ENCODE assay signal across 1 cellular context in the genomic region with DNA sequence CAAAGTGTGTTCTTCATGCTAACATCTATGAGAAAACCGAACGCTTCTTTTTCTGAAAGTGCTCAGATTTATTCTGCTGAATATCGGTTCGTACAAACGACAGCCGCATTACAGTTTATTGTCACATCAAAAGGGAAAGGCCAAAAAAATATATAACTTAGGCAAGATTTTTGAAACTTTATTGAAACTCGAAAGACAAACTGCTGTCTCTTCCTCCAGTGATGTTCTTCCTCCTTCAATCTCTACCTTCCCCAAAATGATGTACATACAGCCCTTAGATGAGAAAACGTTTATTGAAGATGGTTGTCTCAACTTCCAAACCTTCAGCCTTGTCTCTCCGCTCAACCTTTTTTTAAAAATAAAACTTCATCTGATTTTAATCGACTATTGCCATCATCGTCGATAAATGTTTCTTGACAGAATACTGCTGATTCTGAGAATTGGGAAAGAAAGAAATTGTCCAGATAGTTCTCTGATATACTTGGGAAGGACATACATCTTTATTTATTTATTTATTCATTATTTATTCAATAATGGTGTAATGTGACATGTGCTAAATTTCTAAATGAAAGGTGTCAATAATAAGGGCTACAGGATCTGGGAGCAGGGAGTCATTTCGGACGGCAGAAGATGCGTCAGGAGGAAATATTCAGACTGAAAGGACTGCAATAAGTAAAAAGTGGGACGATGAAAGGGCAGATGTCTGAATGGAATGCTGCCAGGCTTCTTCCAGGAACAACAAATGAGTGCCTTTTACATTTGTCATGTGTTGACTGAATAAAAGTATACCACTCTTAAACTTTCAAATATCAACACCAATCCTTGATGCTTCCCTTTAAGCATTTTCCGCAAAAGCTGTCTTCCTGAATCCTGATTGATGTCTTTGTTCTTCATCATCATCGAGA.
TF ChIP-seq lines count a peak whose summit lies in the region.

No MANE protein-coding gene starts in this region.

TF ChIP-seq in IMR-90, 13 proteins besides CTCF, POLR2A, EP300 and RAD21 (continued from another document):
- TF ChIP-seq, protein P1, sequence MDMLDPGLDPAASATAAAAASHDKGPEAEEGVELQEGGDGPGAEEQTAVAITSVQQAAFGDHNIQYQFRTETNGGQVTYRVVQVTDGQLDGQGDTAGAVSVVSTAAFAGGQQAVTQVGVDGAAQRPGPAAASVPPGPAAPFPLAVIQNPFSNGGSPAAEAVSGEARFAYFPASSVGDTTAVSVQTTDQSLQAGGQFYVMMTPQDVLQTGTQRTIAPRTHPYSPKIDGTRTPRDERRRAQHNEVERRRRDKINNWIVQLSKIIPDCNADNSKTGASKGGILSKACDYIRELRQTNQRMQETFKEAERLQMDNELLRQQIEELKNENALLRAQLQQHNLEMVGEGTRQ (IDR thresholded peaks at IDR 0.05; ENCODE audit: low read depth, low read length): no peak
- TF ChIP-seq MAZ (IDR thresholded peaks at IDR 0.05; ENCODE audit: borderline replicate concordance, low read depth, low read length) (no peak), FOS (IDR thresholded peaks at IDR 0.05; ENCODE audit: low read depth, low read length) (no peak)
